ENCODE assay signal across 18 cellular contexts in genomic region chr17:79044462-79044861, GRCh38.
"Had no signal": no experiment of that assay in that cellular context is flagged by ENCODE, and none has a peak within 500 bp of the region (broad histone marks: within the 10 kb centered on the region; RNA-seq: fewer than 3 reads in every experiment).

No MANE protein-coding gene starts in this region.

- H3K4me3 ChIP-seq: esophagus muscularis mucosa, gastrocnemius medialis, lower lobe of right lung, right atrium auricular region, tibial artery had no signal

- H3K4me3 Mint-ChIP-seq: dendritic cell treated with granulocyte-macrophage colony-stimulating factor and Interleukin-4, amounts not matched to agents 40 ng/mL and 50 ng/mL, for 4 days; effector memory CD8-positive, alpha-beta T cell; memory B cell; nephron progenitor cell; stimulated activated memory B cell treated with anti-CD40 and anti-IgM and Interleukin-4, amounts not matched to agents 10 μg/mL and 1 μg/mL and 100 μg/mL, for 72 hours; stimulated activated naive CD8-positive, alpha-beta T cell treated with anti-CD3 and anti-CD28 coated beads, Interleukin-15, Interleukin-2, amounts not matched to agents 100 ng/mL and 50 ng/mL, for 24 hours had no signal

- H3K36me3 Mint-ChIP-seq: memory B cell; stimulated activated memory B cell treated with anti-CD40 and anti-IgM and Interleukin-4, amounts not matched to agents 10 μg/mL and 1 μg/mL and 100 μg/mL, for 72 hours had no signal

- H3K27me3 ChIP-seq: esophagus muscularis mucosa, right atrium auricular region, tibial artery had no signal

- H3K36me3 ChIP-seq: gastrocnemius medialis had no signal

- DNase-seq: effector memory CD8-positive, alpha-beta T cell; gastrocnemius medialis; islet precursor cell; lower lobe of right lung; midbrain; nephron progenitor cell; small intestine; stimulated activated CD4-positive, alpha-beta T cell treated with anti-CD3 and anti-CD28 coated beads, Interleukin-2, amount 100 ng/mL, for 48 hours; stimulated activated CD8-positive, alpha-beta memory T cell treated with anti-CD3 and anti-CD28 coated beads, Interleukin-4, amount 100 ng/mL, for 48 hours had no signal

- H3K27ac Mint-ChIP-seq: dendritic cell treated with granulocyte-macrophage colony-stimulating factor and Interleukin-4, amounts not matched to agents 40 ng/mL and 50 ng/mL, for 4 days; effector memory CD8-positive, alpha-beta T cell; memory B cell; nephron progenitor cell; stimulated activated memory B cell treated with anti-CD40 and anti-IgM and Interleukin-4, amounts not matched to agents 10 μg/mL and 1 μg/mL and 100 μg/mL, for 72 hours; stimulated activated naive CD8-positive, alpha-beta T cell treated with anti-CD3 and anti-CD28 coated beads, Interleukin-15, Interleukin-2, amounts not matched to agents 100 ng/mL and 50 ng/mL, for 24 hours had no signal

- ATAC-seq: effector memory CD8-positive, alpha-beta T cell; gastrocnemius medialis; left lobe of liver; lower lobe of right lung; stimulated activated memory B cell treated with anti-CD40 and anti-IgM and Interleukin-4, amounts not matched to agents 10 μg/mL and 1 μg/mL and 100 μg/mL, for 72 hours had no signal

- H3K27ac ChIP-seq: epithelial cell of prostate, esophagus muscularis mucosa, gastrocnemius medialis, lower lobe of right lung, right atrium auricular region had no signal

- H3K9me3 Mint-ChIP-seq: dendritic cell treated with granulocyte-macrophage colony-stimulating factor and Interleukin-4, amounts not matched to agents 40 ng/mL and 50 ng/mL, for 4 days; effector memory CD8-positive, alpha-beta T cell; memory B cell; nephron progenitor cell; stimulated activated memory B cell treated with anti-CD40 and anti-IgM and Interleukin-4, amounts not matched to agents 10 μg/mL and 1 μg/mL and 100 μg/mL, for 72 hours; stimulated activated naive CD8-positive, alpha-beta T cell treated with anti-CD3 and anti-CD28 coated beads, Interleukin-15, Interleukin-2, amounts not matched to agents 100 ng/mL and 50 ng/mL, for 24 hours had no signal

- H3K9me3 ChIP-seq: esophagus muscularis mucosa, gastrocnemius medialis, lower lobe of right lung, right atrium auricular region, tibial artery had no signal
